ENCODE assay signal across 9 cellular contexts in genomic region chr4:183846951-183847350, GRCh38. TPM values are rescaled to one million over a fixed set of nuclear protein-coding genes. Genes with fewer than 3 reads are reported as not detected.
"Had no signal": no experiment of that assay in that cellular context is flagged by ENCODE, and none has a peak within 500 bp of the region (broad histone marks: within the 10 kb centered on the region; RNA-seq: fewer than 3 reads in every experiment).

No MANE protein-coding gene starts in this region.

- H3K9me3 ChIP-seq: HAP-1 had no signal

- ATAC-seq: GM23338, HCT116 had no signal

- H3K36me3 ChIP-seq: HAP-1 had no signal

- H3K4me1 ChIP-seq: HAP-1 had no signal

- H3K4me2 ChIP-seq: GM23338 had no signal

- H3K9ac ChIP-seq: GM23248 had no signal

- DNase-seq: GM23248, GOT3, H7, H9, HCEC 1CT, HFFc6 had no signal

- H3K4me3 ChIP-seq: GM23248, GM23338, HAP-1 had no signal

- H3K27ac ChIP-seq: GM23248 had no signal

- H2AFZ ChIP-seq: GM23248, GM23338 had no signal

RNA-seq across cellular contexts. Expression of gene STOX2, which starts 58.2 kb away (rescaled TPM):
- total RNA-seq: GM23248 had no signal
